Comparison of ENCODE assay signal across 27 cellular contexts in the genomic region with DNA sequence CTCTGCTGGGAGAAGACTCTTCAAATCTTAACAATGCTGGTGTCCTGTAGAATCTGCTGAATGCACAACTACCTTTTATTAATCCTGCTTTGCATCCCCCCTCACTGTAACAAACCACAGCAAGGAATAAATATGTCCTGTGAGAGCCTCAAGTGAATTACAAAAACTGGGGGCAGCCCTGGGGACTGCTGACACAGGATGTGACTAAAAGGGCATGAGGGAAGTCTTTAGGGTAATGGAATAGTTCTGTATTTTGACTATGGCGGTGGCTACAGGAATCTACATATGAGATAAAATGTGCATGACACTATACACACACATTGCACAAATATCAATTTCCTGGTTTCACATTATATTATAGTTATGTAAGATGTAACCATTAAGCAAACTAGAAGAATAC. TPM values are rescaled to one million over a fixed set of nuclear protein-coding genes. Genes with fewer than 3 reads are reported as not detected.
DNase-seq lines count a peak whose midpoint lies in the region; ATAC-seq lines count a peak whose summit lies in the region.
"Had no signal": no experiment of that assay in that cellular context is flagged by ENCODE, and none has a peak within 500 bp of the region (broad histone marks: within the 10 kb centered on the region; RNA-seq: fewer than 3 reads in every experiment).

No MANE protein-coding gene starts in this region.

- H3K4me1 Mint-ChIP-seq in activated naive CD8-positive, alpha-beta T cell treated with anti-CD3 and anti-CD28 coated beads, Interleukin-2, amount 50 U/mL, for 24 hours = peaks cover 34% of the 10 kb centered on the region

- H3K27ac ChIP-seq in trophoblast cell (ENCODE audit: low read depth, low read length) = no peak overlapping the region
- H3K27ac ChIP-seq: neural progenitor cell, Peyer's patch had no signal

- no CpG with 5 or more reads among the region's 1 CpG for WGBS in trophoblast cell (ENCODE audit: extremely low coverage, insufficient coverage, insufficient read length)

- no peak overlapping the region for H3K4me3 Mint-ChIP-seq in activated naive CD8-positive, alpha-beta T cell treated with anti-CD3 and anti-CD28 coated beads, Interleukin-2, amount 50 U/mL, for 24 hours
- H3K4me3 Mint-ChIP-seq: CD8-positive, alpha-beta T cell; neural progenitor cell; stimulated activated naive B cell treated with anti-CD40 and anti-IgM and Interleukin-4, amounts not matched to agents 10 μg/mL and 1 μg/mL and 100 μg/mL, for 72 hours had no signal

- no peaks in the 10 kb centered on the region for H3K27me3 ChIP-seq in trophoblast cell (ENCODE audit: insufficient read depth, low read length)
- H3K27me3 ChIP-seq: heart right ventricle, neural progenitor cell, Peyer's patch had no signal

- no peak overlapping the region for H4K8ac ChIP-seq in trophoblast cell (ENCODE audit: low read depth, low read length)

- H3K9ac ChIP-seq in trophoblast cell (ENCODE audit: low read length) = no peak overlapping the region
- H3K9ac ChIP-seq: neural progenitor cell had no signal

- no peaks in the 10 kb centered on the region for H3K9me3 Mint-ChIP-seq in activated naive CD8-positive, alpha-beta T cell treated with anti-CD3 and anti-CD28 coated beads, Interleukin-2, amount 50 U/mL, for 24 hours
- H3K9me3 Mint-ChIP-seq: CD8-positive, alpha-beta T cell; neural progenitor cell; stimulated activated naive B cell treated with anti-CD40 and anti-IgM and Interleukin-4, amounts not matched to agents 10 μg/mL and 1 μg/mL and 100 μg/mL, for 72 hours had no signal

- peaks cover 26% of the 10 kb centered on the region for H3K36me3 Mint-ChIP-seq in activated naive CD8-positive, alpha-beta T cell treated with anti-CD3 and anti-CD28 coated beads, Interleukin-2, amount 50 U/mL, for 24 hours (ENCODE audit: low read depth)

- H2AFZ ChIP-seq in trophoblast cell (ENCODE audit: insufficient read depth, low read length, poor library complexity) = no peak overlapping the region
- H2AFZ ChIP-seq: neural progenitor cell had no signal

- no peaks in the 10 kb centered on the region for H3K27me3 Mint-ChIP-seq in activated naive CD8-positive, alpha-beta T cell treated with anti-CD3 and anti-CD28 coated beads, Interleukin-2, amount 50 U/mL, for 24 hours
- H3K27me3 Mint-ChIP-seq: stimulated activated naive B cell treated with anti-CD40 and anti-IgM and Interleukin-4, amounts not matched to agents 10 μg/mL and 1 μg/mL and 100 μg/mL, for 72 hours had no signal

- H3K4ac ChIP-seq in trophoblast cell (ENCODE audit: low read depth, low read length) = peak overlapping the region; percentile 83

- no peaks in the 10 kb centered on the region for H3K9me3 ChIP-seq in trophoblast cell (ENCODE audit: insufficient read depth, low read depth, low read length)
- H3K9me3 ChIP-seq: heart right ventricle, Peyer's patch had no signal

- no peak overlapping the region for H3K23ac ChIP-seq in trophoblast cell (ENCODE audit: low read length)

- H4K91ac ChIP-seq in trophoblast cell (ENCODE audit: low read depth, low read length) = no peak overlapping the region

- H3K14ac ChIP-seq in trophoblast cell (ENCODE audit: low read length) = no peak overlapping the region

- H2AK5ac ChIP-seq in trophoblast cell (ENCODE audit: low read length) = no peak overlapping the region

- peak; percentile 7 for DNase-seq in NK-92 treated with Interleukin-12 subunit alpha and Interleukin-12 subunit beta, amount 100 ng/mL, for 24 hours (lab: John Stamatoyannopoulos, UW)
- DNase-seq in NK-92 (lab: John Stamatoyannopoulos, UW; ENCODE audit: unreplicated experiment) (no peak), Kasumi-1 (lab: John Stamatoyannopoulos, UW) (peak; percentile 18 to 39), trophoblast cell (no peak), superior temporal gyrus (ENCODE audit: extremely low spot score) (no peak), NCI-H82 treated with DMSO at 0.1 percent for 48 hours (lab: John Stamatoyannopoulos, UW; ENCODE audit: unreplicated experiment) (no peak)
- DNase-seq in activated naive CD8-positive, alpha-beta T cell treated with anti-CD3 and anti-CD28 coated beads, Interleukin-2, amount 50 U/mL, for 24 hours = no peak
- DNase-seq: 8988T; activated CD4-positive, alpha-beta T cell treated with anti-CD3 and anti-CD28 coated beads, Interleukin-2, amount 50 U/mL, for 48 hours; activated CD4-positive, CD25-positive, alpha-beta regulatory T cell; activated gamma-delta T cell; CD8-positive, alpha-beta T cell; DMS 273 treated with DMSO at 0.1 percent for 48 hours; effector memory CD4-positive, alpha-beta T cell; heart right ventricle; NCI-H1092 treated with DMSO at 0.1 percent for 48 hours; NCI-H1930; NCI-H524; Peyer's patch; right cardiac atrium; SIG-M5; stimulated activated CD4-positive, alpha-beta T cell treated with anti-CD3 and anti-CD28 coated beads, Interleukin-2, amount 100 ng/mL, for 48 hours; stimulated activated naive B cell treated with anti-CD40 and anti-IgM and Interleukin-4, amounts not matched to agents 10 μg/mL and 1 μg/mL and 100 μg/mL, for 72 hours; T1000 had no signal

- no peaks in the 10 kb centered on the region for H3K79me1 ChIP-seq in trophoblast cell (ENCODE audit: low read length)

- H2BK120ac ChIP-seq in trophoblast cell (ENCODE audit: insufficient read depth, low read length, poor library complexity) = no peak overlapping the region

- H3K79me2 ChIP-seq in trophoblast cell (ENCODE audit: control insufficient read depth, insufficient read depth, low read length, poor library complexity) = peaks cover 9% of the 10 kb centered on the region

- H3K4me2 ChIP-seq in trophoblast cell (ENCODE audit: low read length) = no peak overlapping the region
- H3K4me2 ChIP-seq: neural progenitor cell had no signal

- no peak overlapping the region for H3K18ac ChIP-seq in trophoblast cell (ENCODE audit: low read length)

- no peak overlapping the region for H4K12ac ChIP-seq in trophoblast cell (ENCODE audit: low read depth, low read length)

- peaks cover 8 to 10% of the 10 kb centered on the region in 2 experiments for H3K36me3 ChIP-seq in trophoblast cell (ENCODE audit: control insufficient read depth in 1 of 2, insufficient read depth in 2 of 2, low read length in 2 of 2)
- H3K36me3 ChIP-seq: neural progenitor cell had no signal

- no peak overlapping the region for H2BK12ac ChIP-seq in trophoblast cell (ENCODE audit: low read length)

- no peak overlapping the region for H3K27ac Mint-ChIP-seq in activated naive CD8-positive, alpha-beta T cell treated with anti-CD3 and anti-CD28 coated beads, Interleukin-2, amount 50 U/mL, for 24 hours
- H3K27ac Mint-ChIP-seq: neural progenitor cell; stimulated activated naive B cell treated with anti-CD40 and anti-IgM and Interleukin-4, amounts not matched to agents 10 μg/mL and 1 μg/mL and 100 μg/mL, for 72 hours had no signal

- H2BK5ac ChIP-seq in trophoblast cell (ENCODE audit: low read depth, low read length, poor library complexity) = no peak overlapping the region

- H3K4me3 ChIP-seq in trophoblast cell (ENCODE audit: low read depth, low read length) = no peak overlapping the region
- H3K4me3 ChIP-seq: heart right ventricle, lung, neural progenitor cell, Peyer's patch had no signal

- peak; percentile 85 for ATAC-seq in activated naive CD8-positive, alpha-beta T cell treated with anti-CD3 and anti-CD28 coated beads, Interleukin-2, amount 50 U/mL, for 24 hours
- no peak for ATAC-seq in HG03442 (IDR thresholded peaks at IDR 0.05; ENCODE audit: unreplicated experiment)
- ATAC-seq: CD8-positive, alpha-beta T cell; heart right ventricle; right cardiac atrium had no signal

- no peaks in the 10 kb centered on the region for H3K4me1 ChIP-seq in trophoblast cell (ENCODE audit: control insufficient read depth in 1 of 2, insufficient read depth in 2 of 2, low read length in 2 of 2)
- H3K4me1 ChIP-seq: neural progenitor cell, Peyer's patch had no signal

RNA-seq across cellular contexts. Expression of gene KCTD7, which starts 45.0 kb away (rescaled TPM):
- 4.7 and 5.1 TPM in 2 replicates for polyA plus RNA-seq in trophoblast cell (2013)

Comparison
In these comparisons a context has a peak if more than half of its experiments do, and no peak if none do; other contexts are left out.
1. DNase-seq: peak in NK-92 treated with Interleukin-12 subunit alpha and Interleukin-12 subunit beta, amount 100 ng/mL, for 24 hours (single experiment) and Kasumi-1 (2 of 2); none in NK-92 (single experiment), activated naive CD8-positive, alpha-beta T cell treated with anti-CD3 and anti-CD28 coated beads, Interleukin-2, amount 50 U/mL, for 24 hours (single experiment), trophoblast cell (0 of 2), superior temporal gyrus (single experiment) and NCI-H82 treated with DMSO at 0.1 percent for 48 hours (single experiment).